Comparison of ENCODE assay signal across 9 cellular contexts in genomic region chr2:73291461-73292315, GRCh38. TPM values are rescaled to one million over a fixed set of nuclear protein-coding genes. Genes with fewer than 3 reads are reported as not detected.
A peak's percentile ranks its signal among the peaks of the same experiment; 100 is the strongest.
DNase-seq lines count a peak whose midpoint lies in the region; ATAC-seq and TF ChIP-seq lines count a peak whose summit lies in the region.
"Had no signal": no experiment of that assay in that cellular context is flagged by ENCODE, and none has a peak within 500 bp of the region (broad histone marks: within the 10 kb centered on the region; RNA-seq: fewer than 3 reads in every experiment).

No MANE protein-coding gene starts in this region.

- peak; percentile 6 to 8 for ATAC-seq in activated T-cell treated with anti-CD3 and anti-CD28 coated beads, Interleukin-2, amount 50 U/mL, for 4 hours

- H3K4me1 Mint-ChIP-seq in activated T-cell treated with anti-CD3 and anti-CD28 coated beads, Interleukin-2, amount 50 U/mL, for 4 hours (ENCODE audit: low read depth) = peaks cover 16% of the 10 kb centered on the region
- H3K4me1 Mint-ChIP-seq in immature natural killer cell = peaks cover 10 to 16% of the 10 kb centered on the region in 2 donors

- intact Hi-C loops in lower leg skin (cut with DNase I; ENCODE audit: low total_unique reads) = no loop called here

- 1 to 3% methylated on average over 35 to 42 of the region's 82 CpGs for WGBS in lower leg skin, 2 donors

- H3K9me3 Mint-ChIP-seq in activated T-cell treated with anti-CD3 and anti-CD28 coated beads, Interleukin-2, amount 50 U/mL, for 4 hours = no peaks in the 10 kb centered on the region
- no peaks in the 10 kb centered on the region for H3K9me3 Mint-ChIP-seq in immature natural killer cell
- H3K9me3 Mint-ChIP-seq: activated naive CD4-positive, alpha-beta T cell treated with anti-CD3 and anti-CD28 coated beads, Interleukin-2, amount 50 U/mL, for 72 hours had no signal

- H3K36me3 Mint-ChIP-seq in activated T-cell treated with anti-CD3 and anti-CD28 coated beads, Interleukin-2, amount 50 U/mL, for 4 hours (ENCODE audit: insufficient read depth) = no peaks in the 10 kb centered on the region
- no peaks in the 10 kb centered on the region for H3K36me3 Mint-ChIP-seq in immature natural killer cell

- DNase-seq in 8988T (peak; percentile 63), immature natural killer cell (no peak), SW480 (ENCODE audit: low spot score) (no peak), COLO829 (ENCODE audit: low spot score) (no peak), NCI-H774 (lab: John Stamatoyannopoulos, UW) (no peak), lower leg skin (ENCODE audit: low spot score in 2 of 2) (no peak)
- no peak for DNase-seq in activated T-cell treated with anti-CD3 and anti-CD28 coated beads, Interleukin-2, amount 50 U/mL, for 4 hours

- TF ChIP-seq CTCF in GM12872 (IDR thresholded peaks at IDR 0.05; ENCODE audit: insufficient read depth, low read depth, low read length) (peak; percentile 19; the same call in 2 of the 3 replicates), lower leg skin (IDR thresholded peaks at IDR 0.05) (no peak)

- no peak overlapping the region for H3K4me3 ChIP-seq in lower leg skin (ENCODE audit: low read depth, poor library complexity, severe bottlenecking)

- peak overlapping the region; percentile 68 for H3K4me3 Mint-ChIP-seq in activated T-cell treated with anti-CD3 and anti-CD28 coated beads, Interleukin-2, amount 50 U/mL, for 4 hours
- H3K4me3 Mint-ChIP-seq in immature natural killer cell = peak overlapping the region in 3 of 5 donors; percentile 67 to 79 (median 77)

- peaks cover 60% of the 10 kb centered on the region for H3K27me3 Mint-ChIP-seq in activated T-cell treated with anti-CD3 and anti-CD28 coated beads, Interleukin-2, amount 50 U/mL, for 4 hours (ENCODE audit: low read depth)
- peaks cover 20 to 48% (median 21%) of the 10 kb centered on the region in 3 donors for H3K27me3 Mint-ChIP-seq in immature natural killer cell (ENCODE audit: low read depth in 3 of 3)

- no peak for TF ChIP-seq POLR2A in lower leg skin (IDR thresholded peaks at IDR 0.05)

- H3K27ac Mint-ChIP-seq in immature natural killer cell = peak overlapping the region in 1 of 6 donors; percentile 69
- H3K27ac Mint-ChIP-seq: activated naive CD4-positive, alpha-beta T cell treated with anti-CD3 and anti-CD28 coated beads, Interleukin-2, amount 50 U/mL, for 72 hours had no signal

RNA-seq across cellular contexts. Expression of gene EGR4, which starts 1.7 kb away (rescaled TPM):
- total RNA-seq in activated T-cell treated with anti-CD3 and anti-CD28 coated beads, Interleukin-2, amount 50 U/mL, for 4 hours = 1 to 10 TPM in 1 of 3 donors, under 1 TPM in 2; 0.79 to 1.1 (median 0.87) TPM
- polyA plus RNA-seq in immature natural killer cell = not detected
- not detected for total RNA-seq in lower leg skin

RNA-seq across cellular contexts. Expression of gene FBXO41, which starts 7.4 kb away (rescaled TPM):
- total RNA-seq in activated T-cell treated with anti-CD3 and anti-CD28 coated beads, Interleukin-2, amount 50 U/mL, for 4 hours = 10 to 100 TPM; 18.8 to 28.1 (median 27.6) TPM
- polyA plus RNA-seq in immature natural killer cell = 1 to 10 TPM in 1 of 3 donors, under 1 TPM in 1, not detected in 1; 0.40 to 1.2 TPM
- total RNA-seq in lower leg skin = 1 to 10 TPM; 2.9 to 4.1 (median 3.3) TPM

RNA-seq across cellular contexts. Expression of gene CCT7, which starts 57.6 kb away (rescaled TPM):
- 1,000 to 10,000 TPM in 1 of 3 donors, 100 to 1,000 TPM in 2; 924 to 1,031 (median 969) TPM for total RNA-seq in activated T-cell treated with anti-CD3 and anti-CD28 coated beads, Interleukin-2, amount 50 U/mL, for 4 hours
- polyA plus RNA-seq in immature natural killer cell = 100 to 1,000 TPM; 240 to 379 (median 277) TPM
- 100 to 1,000 TPM; 141 to 173 (median 156) TPM for total RNA-seq in lower leg skin

RNA-seq across cellular contexts. Expression of gene PRADC1, which starts 58.6 kb away (rescaled TPM):
- 10 to 100 TPM; 29.5 to 32.3 (median 30.5) TPM for total RNA-seq in activated T-cell treated with anti-CD3 and anti-CD28 coated beads, Interleukin-2, amount 50 U/mL, for 4 hours
- 10 to 100 TPM; 34.1 to 70.2 (median 62.6) TPM for polyA plus RNA-seq in immature natural killer cell
- 10 to 100 TPM in 3 of 4 donors, 1 to 10 TPM in 1; 9.7 to 30.2 (median 23.3) TPM for total RNA-seq in lower leg skin

Comparison
In these comparisons a context has a peak if more than half of its experiments do, and no peak if none do; other contexts are left out.
1. RNA of gene CCT7, which starts 57.6 kb away (total RNA-seq): 924 to 1,031 TPM in activated T-cell treated with anti-CD3 and anti-CD28 coated beads, Interleukin-2, amount 50 U/mL, for 4 hours; 141 to 173 TPM in lower leg skin; every median in the first group is over 4 times any median in the second.